Comparison of ENCODE assay signal across 1 cellular context in the genomic region with DNA sequence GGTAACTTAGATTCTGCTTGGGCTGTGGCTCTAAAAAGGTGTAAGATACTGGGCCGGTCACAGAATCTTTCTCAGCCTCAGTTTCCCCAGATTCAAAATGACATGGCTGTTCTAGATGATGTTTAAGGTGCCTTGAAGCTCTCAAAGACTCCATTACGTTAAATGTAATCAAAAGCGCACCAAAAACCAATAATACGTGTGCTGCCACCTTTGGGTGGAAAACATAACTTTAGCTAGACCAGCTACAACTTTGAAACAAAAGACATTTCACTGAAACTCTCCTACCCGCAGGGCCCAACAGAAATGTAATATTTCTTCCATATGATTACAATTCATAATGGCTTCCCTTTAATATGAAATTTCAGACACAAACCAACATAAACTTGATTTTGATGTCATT.
TF ChIP-seq lines count a peak whose summit lies in the region.

No MANE protein-coding gene starts in this region.

TF ChIP-seq in H1, 55 proteins besides CTCF, POLR2A, EP300 and RAD21:
- TF ChIP-seq PHF8 (conservative IDR thresholded peaks at IDR 0.05; ENCODE audit: low read depth, low read length) = no peak
- no peak for TF ChIP-seq MAFK (IDR thresholded peaks at IDR 0.05; ENCODE audit: low read depth, low read length)
